ENCODE assay signal across 1 cellular context in genomic region chr5:142432961-142433360, GRCh38.
TF ChIP-seq lines count a peak whose summit lies in the region.

No MANE protein-coding gene starts in this region.

TF ChIP-seq in HCT116, 20 proteins besides CTCF, POLR2A, EP300 and RAD21 (continued from another document):
- TF ChIP-seq EZH2 (IDR thresholded peaks at IDR 0.05) (no peak), TCF7L2 (IDR thresholded peaks at IDR 0.05; ENCODE audit: borderline replicate concordance, extremely low read depth, insufficient read depth, insufficient read length) (no peak), JUND (IDR thresholded peaks at IDR 0.05) (no peak), EZH2phosphoT487 (IDR thresholded peaks at IDR 0.05; ENCODE audit: borderline replicate concordance) (no peak), MAX (IDR thresholded peaks at IDR 0.05) (no peak)
